24 cellular contexts compared by ENCODE assay signal in genomic region chr5:34535433-34535832, GRCh38.
DNase-seq lines count a peak whose midpoint lies in the region; ATAC-seq and TF ChIP-seq lines count a peak whose summit lies in the region.
"Had no signal": no experiment of that assay in that cellular context is flagged by ENCODE, and none has a peak within 500 bp of the region (broad histone marks: within the 10 kb centered on the region; RNA-seq: fewer than 3 reads in every experiment).

No MANE protein-coding gene starts in this region.

- CTCF ChIA-PET in PC-3 (lab: Charles Lee), result no interaction called here

- H3K4me1 ChIP-seq in GM23248 (ENCODE audit: insufficient read depth) (peaks cover 38% of the 10 kb centered on the region), PC-3 (ENCODE audit: insufficient read depth, low read length) (peaks cover 40% of the 10 kb centered on the region), skeletal muscle satellite cell (ENCODE audit: control insufficient read depth, insufficient read depth, low read length) (peaks cover 70% of the 10 kb centered on the region), suprapubic skin (no peaks in the 10 kb centered on the region)

- H3K9me3 ChIP-seq in GM23248 (ENCODE audit: low read depth) (no peaks in the 10 kb centered on the region), PC-3 (ENCODE audit: low read length) (no peaks in the 10 kb centered on the region), skeletal muscle satellite cell (replicated peaks; ENCODE audit: low read length) (no peaks in the 10 kb centered on the region), suprapubic skin (no peaks in the 10 kb centered on the region)

- H3K79me2 ChIP-seq in GM23248 (ENCODE audit: insufficient read depth) (no peaks in the 10 kb centered on the region), PC-3 (ENCODE audit: low read length) (no peaks in the 10 kb centered on the region)

- peak overlapping the region; percentile 20 for H3K4me2 ChIP-seq in GM23248 (ENCODE audit: unreplicated experiment)
- peak overlapping the region; percentile 37 for H3K4me2 ChIP-seq in PC-3 (ENCODE audit: low read length)
- peak overlapping the region; percentile 29 for H3K4me2 ChIP-seq in skeletal muscle satellite cell (ENCODE audit: low read length)

- no peaks in the 10 kb centered on the region for H3K9me2 ChIP-seq in GM23248 (ENCODE audit: insufficient read depth)
- 0 out of 2 replicates have a peak, but pooled peaks cover 3% of the 10 kb centered on the region for H3K9me2 ChIP-seq in PC-3 (replicated peaks; ENCODE audit: low read length)

- H3K4me3 ChIP-seq in GM23248 (no peak overlapping the region), PC-3 (ENCODE audit: low read length) (no peak overlapping the region), skeletal muscle satellite cell (ENCODE audit: low read length) (no peak overlapping the region), suprapubic skin (no peak overlapping the region)
- H3K4me3 ChIP-seq: cardiac muscle cell had no signal

- 65 to 75% methylated on average over 1 of the region's 1 CpG for WGBS in GM23248 (ENCODE audit: low coverage in 1 of 2, low lambda C conversion rate in 2 of 2, missing lambda C conversion rate in 2 of 2), 2 experiments
- WGBS in suprapubic skin, result 50% methylated on average over 1 of the region's 1 CpG

- H3K9ac ChIP-seq in GM23248, result peak overlapping the region; percentile 4; the same call in 1 of the 2 replicates
- H3K9ac ChIP-seq in PC-3 (ENCODE audit: low read length), result peak overlapping the region; percentile 65
- peak overlapping the region; percentile 80 for H3K9ac ChIP-seq in skeletal muscle satellite cell (ENCODE audit: low read depth, low read length)

- TF ChIP-seq EP300 in suprapubic skin (IDR thresholded peaks at IDR 0.05), result no peak

- no peak for ATAC-seq in PC-3
- ATAC-seq: effector memory CD8-positive, alpha-beta T cell; HCT116 had no signal

- H3K36me3 ChIP-seq in GM23248 (ENCODE audit: low read depth), result no peaks in the 10 kb centered on the region
- H3K36me3 ChIP-seq in PC-3 (ENCODE audit: low read depth, low read length), result no peaks in the 10 kb centered on the region
- H3K36me3 ChIP-seq in skeletal muscle satellite cell (ENCODE audit: insufficient read depth, low read length), result no peaks in the 10 kb centered on the region
- H3K36me3 ChIP-seq in suprapubic skin, result no peaks in the 10 kb centered on the region
- H3K36me3 ChIP-seq: cardiac muscle cell had no signal

- peak overlapping the region; percentile 91 for H3K27ac ChIP-seq in GM23248
- H3K27ac ChIP-seq in PC-3 (ENCODE audit: low read length), result peak overlapping the region; percentile 91
- H3K27ac ChIP-seq in epithelial cell of prostate, result peak overlapping the region; percentile 84
- no peak overlapping the region for H3K27ac ChIP-seq in suprapubic skin
- H3K27ac ChIP-seq: C4-2B, cardiac muscle cell, VCaP had no signal

- intact Hi-C loops in PC-3 (cut with micrococcal nuclease), result loop anchor here (5.0 kb wide), 1 partner anchor 122 kb away; the partner anchor contains the start of gene RAI14

- POLR2A ChIA-PET in PC-3 (lab: Charles Lee; ENCODE audit: unreplicated experiment), result interaction anchor here (0.7 kb wide), 1 partner anchor 380 kb away, joined by 6 read pairs; the partner anchor contains the start of genes BRIX1 and RAD1

- no TSS peak for BruUV-seq in PC-3 (replicated peaks; lab: Mats Ljungman, UMichigan)

- H3K27me3 ChIP-seq in GM23248 (replicated peaks; ENCODE audit: insufficient read depth) (no peaks in the 10 kb centered on the region), PC-3 (ENCODE audit: low read length) (no peaks in the 10 kb centered on the region), skeletal muscle satellite cell (ENCODE audit: control insufficient read depth, insufficient read depth, low read length) (no peaks in the 10 kb centered on the region), suprapubic skin (no peaks in the 10 kb centered on the region)
- H3K27me3 ChIP-seq: cardiac muscle cell had no signal

- 0 out of 2 replicates have a peak overlapping the region, but pooled peaks have one; percentile 8 for H2AFZ ChIP-seq in GM23248
- H2AFZ ChIP-seq in PC-3 (ENCODE audit: low read length), result no peak overlapping the region

- H3F3A ChIP-seq in GM23248 (ENCODE audit: insufficient read depth), result peaks cover 42% of the 10 kb centered on the region
- H3F3A ChIP-seq in PC-3 (ENCODE audit: low read length, unreplicated experiment), result no peaks in the 10 kb centered on the region

- TF ChIP-seq POLR2A in suprapubic skin (IDR thresholded peaks at IDR 0.05), result no peak

- TF ChIP-seq CTCF in PC-3 (conservative IDR thresholded peaks at IDR 0.05; ENCODE audit: low read depth, low read length) (no peak), suprapubic skin (IDR thresholded peaks at IDR 0.05) (no peak)

- DNase-seq in GM23248 (peak; percentile 18), PC-3 (no peak), epithelial cell of prostate (ENCODE audit: low read depth, low spot score) (no peak), suprapubic skin (ENCODE audit: low spot score in 2 of 2) (no peak), retina (no peak), NCI-H82 treated with DMSO at 0.1 percent for 48 hours (lab: John Stamatoyannopoulos, UW; ENCODE audit: unreplicated experiment) (no peak)
- DNase-seq in stimulated activated naive CD4-positive, alpha-beta T cell (lab: John Stamatoyannopoulos, UW), result no peak
- DNase-seq: activated CD4-positive, alpha-beta T cell treated with anti-CD3 and anti-CD28 coated beads for 4 hours; activated T-cell treated with anti-CD3 and anti-CD28 coated beads, Interleukin-2, amount 50 U/mL, for 4 hours; cortex of kidney; effector memory CD8-positive, alpha-beta T cell; mesendoderm; MM.1S; naive B cell; NCI-H1417 treated with DMSO at 0.1 percent for 48 hours; NCI-H2081 treated with DMSO at 0.1 percent for 48 hours; nucleus accumbens; stimulated activated CD4-positive, alpha-beta T cell treated with anti-CD3 and anti-CD28 coated beads, Interleukin-2, amount 100 ng/mL, for 48 hours; substantia nigra had no signal

- H4K20me1 ChIP-seq in GM23248 (ENCODE audit: insufficient read depth) (no peaks in the 10 kb centered on the region), PC-3 (ENCODE audit: low read length) (no peaks in the 10 kb centered on the region)

- in situ Hi-C loops in GM23248 (cut with MboI), result no loop called here

Comparison
In these comparisons a context has a peak if more than half of its experiments do, and no peak if none do; other contexts are left out.
1. H3K9ac ChIP-seq: peak in every context shown above with its lines; median percentile 80 in skeletal muscle satellite cell; 65 in PC-3; 4 in GM23248.